ENCODE assay signal across 20 cellular contexts in the genomic region with DNA sequence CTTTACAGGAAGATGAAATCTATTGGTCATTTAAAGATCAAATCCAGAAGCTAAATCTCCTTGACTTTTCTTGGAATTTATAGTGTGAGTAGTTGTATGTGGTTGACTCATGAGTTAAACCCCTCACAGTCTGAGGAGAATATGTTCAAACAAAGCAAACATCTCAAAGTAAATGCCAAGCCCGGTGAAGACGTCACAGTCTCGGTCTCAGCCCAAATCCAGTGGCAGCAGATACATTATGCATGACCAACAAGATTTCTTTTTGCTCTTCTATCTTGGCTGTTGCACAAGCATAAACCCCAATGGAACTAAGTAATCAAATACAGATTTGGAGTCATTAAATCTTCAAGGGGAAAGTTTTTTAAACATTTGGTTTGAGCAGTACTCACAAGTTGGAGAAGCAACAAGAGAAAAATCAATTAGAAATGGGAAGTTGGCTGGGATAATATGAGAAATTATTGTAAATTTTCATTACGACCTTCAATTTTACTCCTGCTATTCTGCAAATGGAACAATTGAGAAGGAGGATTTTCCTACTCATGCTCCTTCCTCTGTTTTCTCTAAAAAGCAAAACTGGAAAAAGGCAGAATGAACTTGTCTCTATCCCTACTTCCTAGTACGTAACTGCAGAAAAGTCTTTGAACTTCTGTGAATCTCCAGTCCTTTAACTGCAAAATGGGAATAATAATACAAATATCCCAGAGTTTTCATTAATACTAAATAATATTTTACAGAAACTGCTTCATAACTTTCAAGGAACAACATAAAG.
DNase-seq lines count a peak whose midpoint lies in the region; ATAC-seq and TF ChIP-seq lines count a peak whose summit lies in the region.
"Had no signal": no experiment of that assay in that cellular context is flagged by ENCODE, and none has a peak within 500 bp of the region (broad histone marks: within the 10 kb centered on the region; RNA-seq: fewer than 3 reads in every experiment).

No MANE protein-coding gene starts in this region.

- H3K9ac ChIP-seq in adipocyte (ENCODE audit: low read length): peak overlapping the region; percentile 46
- H3K9ac ChIP-seq: SK-N-SH had no signal

- H3K4me3 Mint-ChIP-seq in stimulated activated naive B cell treated with anti-CD40 and anti-IgM and Interleukin-4, amounts not matched to agents 10 μg/mL and 1 μg/mL and 100 μg/mL, for 72 hours: no peak overlapping the region
- H3K4me3 Mint-ChIP-seq: B cell had no signal

- H3K27me3 ChIP-seq in adipocyte (replicated peaks; ENCODE audit: control insufficient read depth, insufficient read depth, low read length): no peaks in the 10 kb centered on the region
- H3K27me3 ChIP-seq: neutrophil, upper lobe of left lung had no signal

- H3K36me3 ChIP-seq in adipocyte (ENCODE audit: control insufficient read depth, insufficient read depth, low read length, severe bottlenecking): no peaks in the 10 kb centered on the region
- H3K36me3 ChIP-seq: neutrophil, upper lobe of left lung had no signal

- H3K4me1 Mint-ChIP-seq in stimulated activated naive B cell treated with anti-CD40 and anti-IgM and Interleukin-4, amounts not matched to agents 10 μg/mL and 1 μg/mL and 100 μg/mL, for 72 hours: no peaks in the 10 kb centered on the region
- H3K4me1 Mint-ChIP-seq: B cell had no signal

- ATAC-seq in sciatic nerve (peak; percentile 92), HG03135 (IDR thresholded peaks at IDR 0.05; ENCODE audit: unreplicated experiment) (no peak), HG02678 (IDR thresholded peaks at IDR 0.05; ENCODE audit: unreplicated experiment) (no peak)
- no peak for ATAC-seq in stimulated activated naive B cell treated with anti-CD40 and anti-IgM and Interleukin-4, amounts not matched to agents 10 μg/mL and 1 μg/mL and 100 μg/mL, for 72 hours (replicated peaks)
- ATAC-seq: activated naive CD4-positive, alpha-beta T cell treated with anti-CD3 and anti-CD28 coated beads, Interleukin-2, amount 50 U/mL, for 72 hours; PC-3 had no signal

- H3K4me3 ChIP-seq in adipocyte (ENCODE audit: low read length) (peak overlapping the region; percentile 63), foreskin fibroblast (ENCODE audit: low read depth in 1 of 2, low read length in 2 of 2) (no peak overlapping the region)
- H3K4me3 ChIP-seq: upper lobe of left lung had no signal

- TF ChIP-seq CTCF in AG09319 (IDR thresholded peaks at IDR 0.05; ENCODE audit: low read depth, low read length) (no peak), foreskin fibroblast (IDR thresholded peaks at IDR 0.05; ENCODE audit: low read depth, low read length) (no peak)

- no peak overlapping the region for H3K27ac Mint-ChIP-seq in stimulated activated naive B cell treated with anti-CD40 and anti-IgM and Interleukin-4, amounts not matched to agents 10 μg/mL and 1 μg/mL and 100 μg/mL, for 72 hours
- H3K27ac Mint-ChIP-seq: activated naive CD4-positive, alpha-beta T cell treated with anti-CD3 and anti-CD28 coated beads, Interleukin-2, amount 50 U/mL, for 72 hours; B cell had no signal

- DNase-seq in AG09319 (ENCODE audit: extremely low read depth, low read depth) (peak; percentile 91), adipocyte (ENCODE audit: low read depth) (peak; percentile 95), foreskin fibroblast (peak; percentile 93 to 97), sciatic nerve (ENCODE audit: low spot score) (peak; percentile 65)
- no peak for DNase-seq in stimulated activated naive B cell treated with anti-CD40 and anti-IgM and Interleukin-4, amounts not matched to agents 10 μg/mL and 1 μg/mL and 100 μg/mL, for 72 hours
- DNase-seq in activated T-cell treated with anti-CD3 and anti-CD28 coated beads, Interleukin-2, amount 50 U/mL, for 48 hours: no peak
- DNase-seq: activated CD4-positive, alpha-beta T cell treated with anti-CD3 and anti-CD28 coated beads, Interleukin-2, amount 50 U/mL, for 1 hour; central memory CD4-positive, alpha-beta T cell; head of caudate nucleus; MM.1S; NCI-H187 treated with DMSO at 0.1 percent for 48 hours; NCI-H524 treated with DMSO at 0.1 percent for 48 hours; PC-3; SK-N-SH; upper lobe of left lung had no signal

- peaks cover 56% of the 10 kb centered on the region for H3K4me1 ChIP-seq in adipocyte (ENCODE audit: control insufficient read depth, insufficient read depth, low read length)
- H3K4me1 ChIP-seq: upper lobe of left lung had no signal

- H3K9me3 Mint-ChIP-seq in stimulated activated naive B cell treated with anti-CD40 and anti-IgM and Interleukin-4, amounts not matched to agents 10 μg/mL and 1 μg/mL and 100 μg/mL, for 72 hours: peaks cover 0 to 3% of the 10 kb centered on the region in 2 donors

- intact Hi-C loops in sciatic nerve (cut with DNase I): no loop called here

- no peaks in the 10 kb centered on the region for H3K9me3 ChIP-seq in adipocyte (ENCODE audit: control insufficient read depth, low read length)
- H3K9me3 ChIP-seq: neutrophil, SK-N-SH, upper lobe of left lung had no signal

- no peaks in the 10 kb centered on the region for H3K27me3 Mint-ChIP-seq in stimulated activated naive B cell treated with anti-CD40 and anti-IgM and Interleukin-4, amounts not matched to agents 10 μg/mL and 1 μg/mL and 100 μg/mL, for 72 hours
- H3K27me3 Mint-ChIP-seq: B cell had no signal

- no peaks in the 10 kb centered on the region for H3K36me3 Mint-ChIP-seq in stimulated activated naive B cell treated with anti-CD40 and anti-IgM and Interleukin-4, amounts not matched to agents 10 μg/mL and 1 μg/mL and 100 μg/mL, for 72 hours
- H3K36me3 Mint-ChIP-seq: activated naive CD4-positive, alpha-beta T cell treated with anti-CD3 and anti-CD28 coated beads, Interleukin-2, amount 50 U/mL, for 72 hours had no signal

Comparison
In these comparisons a context has a peak if more than half of its experiments do, and no peak if none do; other contexts are left out.
1. DNase-seq: peak in AG09319 (single experiment), adipocyte (single experiment), foreskin fibroblast (2 of 2) and sciatic nerve (single experiment); none in stimulated activated naive B cell treated with anti-CD40 and anti-IgM and Interleukin-4, amounts not matched to agents 10 μg/mL and 1 μg/mL and 100 μg/mL, for 72 hours (single experiment) and activated T-cell treated with anti-CD3 and anti-CD28 coated beads, Interleukin-2, amount 50 U/mL, for 48 hours (0 of 2).